1 cellular context compared by ENCODE assay signal in the genomic region with DNA sequence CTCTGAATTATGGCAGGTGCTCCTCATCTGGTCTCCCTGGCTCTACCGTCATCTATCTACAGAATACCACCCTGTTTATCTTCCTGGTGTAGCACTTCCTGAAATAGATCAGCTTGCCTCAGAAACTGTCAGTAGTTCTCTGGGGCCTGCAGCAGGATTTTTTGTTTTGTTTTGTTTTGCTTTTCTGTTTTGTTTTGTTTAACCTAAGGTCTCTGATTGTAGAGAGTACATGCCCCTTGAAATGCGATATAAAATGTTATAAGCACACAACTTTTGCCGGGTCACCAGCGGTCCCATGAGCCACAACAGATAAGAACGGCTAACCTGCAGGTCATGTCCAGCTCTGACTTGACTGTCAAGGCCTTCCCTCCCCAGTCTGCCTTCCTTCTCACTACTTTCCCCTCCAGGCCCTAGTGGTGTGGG.
TF ChIP-seq lines count a peak whose summit lies in the region.

No MANE protein-coding gene starts in this region.

TF ChIP-seq in GM12878, 131 proteins besides CTCF, POLR2A, EP300 and RAD21 (continued from another document):
- no peak for TF ChIP-seq ZNF592 (IDR thresholded peaks at IDR 0.05)
